22 cellular contexts compared by ENCODE assay signal in the genomic region with DNA sequence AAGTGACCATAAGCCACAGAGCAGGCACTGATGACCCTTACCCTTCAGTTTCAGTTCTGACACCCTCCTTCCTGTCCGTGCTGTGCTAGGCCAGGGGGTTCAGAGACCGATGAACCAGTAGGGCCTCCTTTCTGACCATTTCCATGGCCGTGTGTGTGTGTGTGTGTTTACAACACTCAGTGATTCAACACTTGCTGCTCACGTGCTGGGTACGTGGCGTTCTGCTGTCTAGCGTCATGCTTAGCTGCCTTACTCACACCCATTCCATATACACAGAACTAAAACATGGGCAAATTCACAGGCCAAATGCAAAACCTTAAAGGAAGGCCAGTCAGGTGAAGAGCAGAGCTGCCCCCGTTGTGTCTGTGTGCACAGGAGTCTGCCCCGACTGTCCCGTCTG.
"Had no signal": no experiment of that assay in that cellular context is flagged by ENCODE, and none has a peak within 500 bp of the region (broad histone marks: within the 10 kb centered on the region; RNA-seq: fewer than 3 reads in every experiment).

No MANE protein-coding gene starts in this region.

- FAIRE-seq: astrocyte had no signal

- ATAC-seq: activated naive CD4-positive, alpha-beta T cell treated with anti-CD3 and anti-CD28 coated beads, Interleukin-2, amount 50 U/mL, for 72 hours; activated naive CD8-positive, alpha-beta T cell treated with anti-CD3 and anti-CD28 coated beads, Interleukin-2, amount 50 U/mL, for 24 hours; activated T-cell treated with anti-CD3 and anti-CD28 coated beads, Interleukin-2, amount 50 U/mL, for 4 hours; PC-3; T-helper 17 cell had no signal

- DNase-seq: activated CD4-positive, alpha-beta memory T cell treated with anti-CD3 and anti-CD28 coated beads for 36 hours; activated CD4-positive, alpha-beta T cell treated with anti-CD3 and anti-CD28 coated beads, Interleukin-2, amount 10 ng/mL, durations not matched to agents 7 days and 5 days; activated CD4-positive, CD25-positive, alpha-beta regulatory T cell; activated CD8-positive, alpha-beta memory T cell treated with anti-CD3 and anti-CD28 coated beads for 24 hours; activated effector memory CD4-positive, alpha-beta T cell treated with anti-CD3 and anti-CD28 coated beads, Interleukin-2, amount 50 U/mL, for 16 hours; activated naive CD4-positive, alpha-beta T cell treated with Interleukin-2 at 50 U/mL for 16 hours; activated naive CD8-positive, alpha-beta T cell treated with anti-CD3 and anti-CD28 coated beads, Interleukin-2, amount 50 U/mL, for 24 hours; activated T-cell treated with anti-CD3 and anti-CD28 coated beads, Interleukin-2, amount 50 U/mL, for 4 hours; amygdala; Kasumi-1; NCI-H1092 treated with DMSO at 0.1 percent for 48 hours; NCI-H1417 treated with DMSO at 0.1 percent for 48 hours; NCI-H1694 treated with DMSO at 0.1 percent for 48 hours; NCI-H2081; NCI-H510A treated with DMSO at 0.1 percent for 48 hours; NCI-H69; PC-3; SIG-M5; T-helper 17 cell; T-helper 9 cell had no signal
